ENCODE assay signal across 23 cellular contexts in genomic region chr2:122523143-122523542, GRCh38.
"Had no signal": no experiment of that assay in that cellular context is flagged by ENCODE, and none has a peak within 500 bp of the region (broad histone marks: within the 10 kb centered on the region; RNA-seq: fewer than 3 reads in every experiment).

No MANE protein-coding gene starts in this region.

- H3K4me1 ChIP-seq: esophagus muscularis mucosa, lower lobe of right lung, psoas muscle, stomach had no signal

- DNase-seq: activated CD4-positive, alpha-beta T cell treated with anti-CD3 and anti-CD28 coated beads, Interleukin-2, amount 50 U/mL, for 1 hour; activated CD4-positive, CD25-positive, alpha-beta regulatory T cell treated with anti-CD3 and anti-CD28 coated beads, Interleukin-2, amount 50 U/mL, for 72 hours; activated CD8-positive, alpha-beta memory T cell treated with anti-CD3 and anti-CD28 coated beads for 24 hours; activated CD8-positive, alpha-beta memory T cell treated with anti-CD3 and anti-CD28 coated beads, Interleukin-2, amount 50 U/mL, for 48 hours; activated gamma-delta T cell; cerebellar nuclear complex; cortex of kidney; effector CD4-positive, alpha-beta T cell; islet precursor cell; lower lobe of right lung; natural killer cell; ovary; psoas muscle; right cardiac atrium; stimulated activated CD4-positive, alpha-beta T cell treated with anti-CD3 and anti-CD28 coated beads, Interleukin-4, amount 100 ng/mL, for 24 hours; stomach; trophoblast cell had no signal

- ATAC-seq: activated naive CD4-positive, alpha-beta T cell treated with anti-CD3 and anti-CD28 coated beads, Interleukin-2, amount 50 U/mL, for 72 hours; lower lobe of right lung; natural killer cell; psoas muscle; right cardiac atrium; stimulated activated effector memory CD8-positive, alpha-beta T cell treated with anti-CD3 and anti-CD28 coated beads, Interleukin-12 subunit alpha, Interleukin-12 subunit beta, amount 100 ng/mL, for 72 hours had no signal

- H3K9me3 ChIP-seq: esophagus muscularis mucosa, lower lobe of right lung, ovary, psoas muscle, stomach had no signal

- H3K27me3 ChIP-seq: esophagus muscularis mucosa, hepatocyte, ovary, stomach had no signal

- H3K27ac Mint-ChIP-seq: activated naive CD4-positive, alpha-beta T cell treated with anti-CD3 and anti-CD28 coated beads, Interleukin-2, amount 50 U/mL, for 72 hours; natural killer cell; stimulated activated effector memory CD8-positive, alpha-beta T cell treated with anti-CD3 and anti-CD28 coated beads, Interleukin-12 subunit alpha, Interleukin-12 subunit beta, amount 100 ng/mL, for 72 hours had no signal

- H3K36me3 Mint-ChIP-seq: activated naive CD4-positive, alpha-beta T cell treated with anti-CD3 and anti-CD28 coated beads, Interleukin-2, amount 50 U/mL, for 72 hours; natural killer cell; stimulated activated effector memory CD8-positive, alpha-beta T cell treated with anti-CD3 and anti-CD28 coated beads, Interleukin-12 subunit alpha, Interleukin-12 subunit beta, amount 100 ng/mL, for 72 hours had no signal

- H3K27ac ChIP-seq: esophagus muscularis mucosa, hepatocyte, lower lobe of right lung, ovary, psoas muscle, skin epidermis, stomach had no signal

- H3K4me2 ChIP-seq: hepatocyte had no signal

- H3K4me3 Mint-ChIP-seq: natural killer cell; stimulated activated effector memory CD8-positive, alpha-beta T cell treated with anti-CD3 and anti-CD28 coated beads, Interleukin-12 subunit alpha, Interleukin-12 subunit beta, amount 100 ng/mL, for 72 hours had no signal

- H3K36me3 ChIP-seq: esophagus muscularis mucosa, lower lobe of right lung, ovary, stomach had no signal

- FAIRE-seq: bronchial epithelial cell had no signal

- H2AFZ ChIP-seq: hepatocyte had no signal

- H3K79me2 ChIP-seq: hepatocyte had no signal

- H3K4me3 ChIP-seq: esophagus muscularis mucosa, hepatocyte, lower lobe of right lung, ovary, psoas muscle, skin epidermis, stomach had no signal

- H3K4me1 Mint-ChIP-seq: natural killer cell; stimulated activated effector memory CD8-positive, alpha-beta T cell treated with anti-CD3 and anti-CD28 coated beads, Interleukin-12 subunit alpha, Interleukin-12 subunit beta, amount 100 ng/mL, for 72 hours had no signal
